Comparison of ENCODE assay signal across 16 cellular contexts in the genomic region with DNA sequence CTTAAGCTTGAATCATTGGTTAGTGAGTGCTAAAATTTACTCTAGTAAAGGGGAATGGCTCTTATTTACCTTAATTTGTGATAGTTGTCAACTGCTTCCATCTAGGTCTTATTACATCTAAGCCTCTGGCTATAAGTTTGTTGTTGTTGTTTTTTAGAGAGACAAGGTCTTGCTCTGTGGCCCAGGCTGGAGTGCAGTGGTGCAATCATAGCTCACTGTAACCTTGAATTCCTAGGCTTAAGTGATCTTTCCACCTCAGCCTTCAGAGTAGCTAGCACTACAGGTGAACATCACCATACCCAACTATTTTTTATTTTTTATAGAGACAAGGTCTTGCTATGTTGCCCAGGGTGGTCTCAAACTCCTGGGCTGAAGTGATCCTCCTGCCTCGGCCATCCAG. TPM values are rescaled to one million over a fixed set of nuclear protein-coding genes. Genes with fewer than 3 reads are reported as not detected.
DNase-seq lines count a peak whose midpoint lies in the region; ATAC-seq and TF ChIP-seq lines count a peak whose summit lies in the region.
"Had no signal": no experiment of that assay in that cellular context is flagged by ENCODE, and none has a peak within 500 bp of the region (broad histone marks: within the 10 kb centered on the region; RNA-seq: fewer than 3 reads in every experiment).

No MANE protein-coding gene starts in this region.

- TF ChIP-seq POLR2A in body of pancreas (IDR thresholded peaks at IDR 0.05) = no peak

- H3K9me3 ChIP-seq in left ventricle myocardium inferior (replicated peaks) (no peaks in the 10 kb centered on the region), body of pancreas (no peaks in the 10 kb centered on the region), psoas muscle (no peaks in the 10 kb centered on the region)
- H3K9me3 ChIP-seq: BLaER1, Caco-2, HAP-1 had no signal

- 69 to 85% methylated on average over 1 of the region's 1 CpG for WGBS in body of pancreas, 2 donors
- 64 to 86% (median 75%) methylated on average over 1 of the region's 1 CpG for WGBS in psoas muscle, 3 donors

- TF ChIP-seq CTCF in left ventricle myocardium inferior (IDR thresholded peaks at IDR 0.05; ENCODE audit: borderline replicate concordance) (no peak), body of pancreas (IDR thresholded peaks at IDR 0.05) (no peak), psoas muscle (IDR thresholded peaks at IDR 0.05) (no peak)

- H3K4me3 ChIP-seq in left ventricle myocardium inferior (no peak overlapping the region), body of pancreas (no peak overlapping the region), psoas muscle (no peak overlapping the region)
- H3K4me3 ChIP-seq: BLaER1, HAP-1 had no signal

- DNase-seq in left ventricle myocardium inferior (no peak), cardiac septum (ENCODE audit: low spot score) (no peak), body of pancreas (no peak), psoas muscle (no peak), NCI-H146 (lab: John Stamatoyannopoulos, UW) (no peak), cerebellum (ENCODE audit: low spot score) (no peak)
- DNase-seq: Caco-2; CD4-positive, CD25-positive, alpha-beta regulatory T cell; CD8-positive, alpha-beta T cell; DMS153; DND-41; GOT3; HFFc6 had no signal

- H3K36me3 ChIP-seq in left ventricle myocardium inferior (peaks cover 58% of the 10 kb centered on the region), body of pancreas (replicated peaks in 1 of 2; ENCODE audit: insufficient read depth in 1 of 2, low read depth in 2 of 2) (peaks cover 14 to 21% of the 10 kb centered on the region in 2 donors), psoas muscle (ENCODE audit: insufficient read depth in 1 of 2, low read depth in 1 of 2) (peaks cover 12 to 56% of the 10 kb centered on the region in 2 donors)

- ATAC-seq in body of pancreas (no peak), psoas muscle (no peak)
- ATAC-seq: CD8-positive, alpha-beta T cell had no signal

- intact Hi-C loops in left ventricle myocardium inferior (cut with micrococcal nuclease) = loop anchor here (10.0 kb wide), 1 partner anchor 87 kb away; no protein-coding TSS in a partner anchor
- intact Hi-C loops in cardiac septum (cut with DNase I) = no loop called here
- intact Hi-C loops in body of pancreas (cut with DNase I) = loop anchor here (10.0 kb wide), 1 partner anchor 47 kb away; no protein-coding TSS in a partner anchor
- intact Hi-C loops in psoas muscle (cut with DNase I) = loop anchor here in 1 of 2 donors (5.0 kb wide), 2 partner anchors 36 to 94 kb away; no protein-coding TSS in a partner anchor

- H3K27ac ChIP-seq in left ventricle myocardium inferior (replicated peaks) (peak overlapping the region; percentile 99), body of pancreas (peak overlapping the region in 3 of 4 donors; percentile 15 to 51 (median 15)), psoas muscle (peak overlapping the region; percentile 96)
- H3K27ac ChIP-seq: BLaER1, C4-2B had no signal

- H3K27me3 ChIP-seq in left ventricle myocardium inferior (ENCODE audit: low read depth) = no peaks in the 10 kb centered on the region
- H3K27me3 ChIP-seq in body of pancreas = no peaks in the 10 kb centered on the region
- no peaks in the 10 kb centered on the region for H3K27me3 ChIP-seq in psoas muscle (ENCODE audit: insufficient read depth in 3 of 3, low read length in 2 of 3)
- H3K27me3 ChIP-seq: BLaER1 had no signal

- H3K4me1 ChIP-seq in left ventricle myocardium inferior = peaks cover 58% of the 10 kb centered on the region
- peaks cover 52% of the 10 kb centered on the region for H3K4me1 ChIP-seq in body of pancreas
- H3K4me1 ChIP-seq in psoas muscle = peaks cover 47% of the 10 kb centered on the region

RNA-seq across cellular contexts. Expression of a gene that starts 6.6 kb away (rescaled TPM):
- total RNA-seq in left ventricle myocardium inferior = 523 TPM
- 244 TPM for total RNA-seq in cardiac septum
- total RNA-seq in body of pancreas = 100 to 1,000 TPM in 1 of 2 donors, 10 to 100 TPM in 1; 98.3 to 110 TPM
- 100 to 1,000 TPM; 294 to 617 (median 391) TPM for total RNA-seq in psoas muscle
- polyA plus RNA-seq in psoas muscle = 100 to 1,000 TPM; 195 to 370 (median 350) TPM
- total RNA-seq in cerebellum = 62.0 TPM

RNA-seq across cellular contexts. Expression of a gene that starts 6.9 kb away (rescaled TPM):
- total RNA-seq in left ventricle myocardium inferior (1,332 TPM), cardiac septum (532 TPM), body of pancreas (100 to 1,000 TPM; 108 to 127 TPM), psoas muscle (1,000 to 10,000 TPM in 1 of 4 donors, 100 to 1,000 TPM in 3; 562 to 1,153 (median 698) TPM), cerebellum (53.7 TPM)
- polyA plus RNA-seq in psoas muscle = 100 to 1,000 TPM; 447 to 626 (median 616) TPM

Comparison
In these comparisons a context has a peak if more than half of its experiments do, and no peak if none do; other contexts are left out.
1. H3K27ac ChIP-seq: peak in every context shown above with its lines; median percentile 99 in left ventricle myocardium inferior; 96 in psoas muscle; 15 in body of pancreas.